In genomic region chr2:37005118-37005868, GRCh38 we compare ENCODE assay signal across 9 cellular contexts. TPM values are rescaled to one million over a fixed set of nuclear protein-coding genes. Genes with fewer than 3 reads are reported as not detected.
DNase-seq lines count a peak whose midpoint lies in the region; ATAC-seq and TF ChIP-seq lines count a peak whose summit lies in the region.
"Had no signal": no experiment of that assay in that cellular context is flagged by ENCODE, and none has a peak within 500 bp of the region (broad histone marks: within the 10 kb centered on the region; RNA-seq: fewer than 3 reads in every experiment).

No MANE protein-coding gene starts in this region.

- BruUV-seq in Caco-2 (replicated peaks; lab: Mats Ljungman, UMichigan), result no TSS peak

- CTCF ChIA-PET in Caco-2 (lab: Charles Lee), result no interaction called here

- H2AFZ ChIP-seq in fibroblast of lung (ENCODE audit: low read length), result no peak overlapping the region

- DNase-seq in Caco-2 (peak in 1 of 2 experiments; percentile 56), fibroblast of lung (ENCODE audit: low read depth in 2 of 2) (peak in 1 of 2 donors; percentile 39), pons (ENCODE audit: low spot score) (peak; percentile 40), H4 (ENCODE audit: low spot score) (no peak), NCI-H446 (lab: John Stamatoyannopoulos, UW) (no peak)

- H3K36me3 ChIP-seq in Caco-2 (ENCODE audit: control insufficient read depth, insufficient read depth, low read length), result peaks cover 2% of the 10 kb centered on the region
- peaks cover 8% of the 10 kb centered on the region for H3K36me3 ChIP-seq in fibroblast of lung (ENCODE audit: control insufficient read depth, insufficient read depth, low read length)

- H3K27ac ChIP-seq in fibroblast of lung (ENCODE audit: insufficient read depth, low read length), result no peak overlapping the region
- H3K27ac ChIP-seq: SK-N-MC had no signal

- peak; percentile 98 for ATAC-seq in GM19035 (IDR thresholded peaks at IDR 0.05; ENCODE audit: unreplicated experiment)
- peak; percentile 99 for ATAC-seq in HG03103 (IDR thresholded peaks at IDR 0.05; ENCODE audit: low read depth, unreplicated experiment)
- peak; percentile 81 for ATAC-seq in SK-N-SH treated with all-trans-retinoic acid at 6 μM for 48 hours

- H3K27me3 Mint-ChIP-seq in Caco-2 (ENCODE audit: insufficient read depth, unreplicated experiment), result no peaks in the 10 kb centered on the region

- no peaks in the 10 kb centered on the region for H3K4me1 Mint-ChIP-seq in Caco-2 (ENCODE audit: low read depth, unreplicated experiment)

- H3K27me3 ChIP-seq in Caco-2 (replicated peaks; ENCODE audit: control insufficient read depth, insufficient read depth, low read length) (no peaks in the 10 kb centered on the region), fibroblast of lung (ENCODE audit: control insufficient read depth, insufficient read depth, low read length) (no peaks in the 10 kb centered on the region)

- H3K9me3 Mint-ChIP-seq in Caco-2 (ENCODE audit: unreplicated experiment), result no peaks in the 10 kb centered on the region

- H3K4me3 ChIP-seq in Caco-2 (ENCODE audit: low read depth, low read length), result no peak overlapping the region
- no peak overlapping the region for H3K4me3 ChIP-seq in fibroblast of lung (replicated peaks in 1 of 4; ENCODE audit: control extremely low read depth in 1 of 4, insufficient read depth in 1 of 4, low read depth in 3 of 4, low read length in 4 of 4)
- H3K4me3 ChIP-seq: SK-N-MC had no signal

- POLR2A ChIA-PET in Caco-2 (lab: Charles Lee), result no interaction called here

- no peaks in the 10 kb centered on the region for H3K79me2 ChIP-seq in fibroblast of lung (ENCODE audit: control insufficient read depth, insufficient read depth, low read length)

- no peak overlapping the region for H3K9ac ChIP-seq in fibroblast of lung (ENCODE audit: insufficient read depth, low read length)

- H3K36me3 Mint-ChIP-seq in Caco-2 (ENCODE audit: insufficient read depth, unreplicated experiment), result peaks cover 28% of the 10 kb centered on the region

- intact Hi-C loops in Caco-2 (cut with micrococcal nuclease; ENCODE audit: unreplicated experiment), result loop anchor here (1.0 to 10.0 kb wide), 4 partner anchors 38 to 225 kb away; partner anchors contain the start of gene STRN

- no peaks in the 10 kb centered on the region for H4K20me1 ChIP-seq in fibroblast of lung (ENCODE audit: control insufficient read depth, extremely low read depth, insufficient read depth, low read length)

- H3K9me3 ChIP-seq in Caco-2 (no peaks in the 10 kb centered on the region), fibroblast of lung (ENCODE audit: control insufficient read depth, insufficient read depth, low read depth, low read length) (no peaks in the 10 kb centered on the region)

- H3K4me1 ChIP-seq in Caco-2, result no peaks in the 10 kb centered on the region
- H3K4me1 ChIP-seq in fibroblast of lung (ENCODE audit: control insufficient read depth, extremely low read depth, insufficient read depth, low read length), result no peaks in the 10 kb centered on the region

- no peak overlapping the region for H3K4me2 ChIP-seq in fibroblast of lung (ENCODE audit: extremely low read depth, insufficient read depth, low read length)

- no peak overlapping the region for H3K4me3 Mint-ChIP-seq in Caco-2 (ENCODE audit: unreplicated experiment)

- no peak overlapping the region for H3K27ac Mint-ChIP-seq in Caco-2 (ENCODE audit: unreplicated experiment)

- TF ChIP-seq CTCF in Caco-2 (IDR thresholded peaks at IDR 0.05; ENCODE audit: insufficient read depth in 1 of 2, low read depth in 1 of 2, low read length in 1 of 2, severe bottlenecking in 1 of 2, unreplicated experiment in 1 of 2), result peak; percentile 55 to 59
- peak; percentile 20 to 58 for TF ChIP-seq CTCF in fibroblast of lung (conservative IDR thresholded peaks at IDR 0.05 in 1 of 2, IDR thresholded peaks at IDR 0.05 in 1 of 2; ENCODE audit: low read depth in 1 of 2, low read length in 2 of 2)

TF ChIP-seq in SK-N-SH treated with all-trans-retinoic acid at 6 μM for 48 hours, 23 proteins besides CTCF, POLR2A, EP300 and RAD21:
- TF ChIP-seq POU6F1 (CRISPR knock-in tag; IDR thresholded peaks at IDR 0.05; ENCODE audit: borderline replicate concordance, low read depth) (no peak), PPARA (CRISPR knock-in tag; IDR thresholded peaks at IDR 0.05; ENCODE audit: borderline replicate concordance) (no peak), OSR1 (CRISPR knock-in tag; IDR thresholded peaks at IDR 0.05) (no peak), RARB (CRISPR knock-in tag; IDR thresholded peaks at IDR 0.05) (no peak), ZFP30 (CRISPR knock-in tag; IDR thresholded peaks at IDR 0.05) (no peak), SNAI2 (CRISPR knock-in tag; IDR thresholded peaks at IDR 0.05) (no peak), CREB5 (CRISPR knock-in tag; IDR thresholded peaks at IDR 0.05; ENCODE audit: low read depth) (no peak), TOX (CRISPR knock-in tag; IDR thresholded peaks at IDR 0.05; ENCODE audit: borderline replicate concordance) (no peak)
TF ChIP-seq in SK-N-SH treated with all-trans-retinoic acid at 6 μM for 48 hours: peak in this region for 0.

RNA-seq across cellular contexts. Expression of gene STRN, which starts 39.0 kb away (rescaled TPM):
- 36.8 and 38.9 TPM in 2 replicates for total RNA-seq in Caco-2 (2022)
- 13.4 and 13.7 TPM in 2 replicates for total RNA-seq in fibroblast of lung
- polyA plus RNA-seq in fibroblast of lung, result 17.5 and 19.9 TPM in 2 replicates
- polyA plus RNA-seq in fibroblast of lung (2012), result 10.7 and 12.8 TPM in 2 replicates
- 7.7 and 8.5 TPM in 2 replicates for polyA minus RNA-seq in fibroblast of lung (ENCODE audit: low replicate concordance)
- 4.0 and 4.3 TPM in 2 replicates for total RNA-seq in H4 (2014; rRNA removed; shearing (Covaris generic))
